In genomic region chr16:67656344-67657016, GRCh38 we compare ENCODE assay signal across 1 cellular context.
TF ChIP-seq lines count a peak whose summit lies in the region.

No MANE protein-coding gene starts in this region.

TF ChIP-seq in HepG2, 621 proteins besides CTCF, POLR2A, EP300 and RAD21:
- no peak for TF ChIP-seq FOSL2 (CRISPR knock-in tag; IDR thresholded peaks at IDR 0.05)
- no peak for TF ChIP-seq ZEB1 (IDR thresholded peaks at IDR 0.05; ENCODE audit: insufficient replicate concordance, low read depth)
- no peak for TF ChIP-seq ZNF431 (CRISPR knock-in tag; IDR thresholded peaks at IDR 0.05; ENCODE audit: borderline replicate concordance, low read depth)
- TF ChIP-seq HINFP (CRISPR knock-in tag; IDR thresholded peaks at IDR 0.05; ENCODE audit: low read depth), result no peak
- TF ChIP-seq AGO2 (optimal IDR thresholded peaks at IDR 0.05; ENCODE audit: low read depth, low read length), result peak; percentile 79
- no peak for TF ChIP-seq UBTF (CRISPR knock-in tag; IDR thresholded peaks at IDR 0.05)
- TF ChIP-seq ZNF343 (CRISPR knock-in tag; IDR thresholded peaks at IDR 0.05), result no peak
- no peak for TF ChIP-seq ZNF713 (CRISPR knock-in tag; IDR thresholded peaks at IDR 0.05)
- 0 out of 2 replicates have a peak, but pooled peaks have one; percentile 19 for TF ChIP-seq POLR2G (IDR thresholded peaks at IDR 0.05; ENCODE audit: low read depth, low read length)
- TF ChIP-seq AHDC1 (CRISPR knock-in tag; IDR thresholded peaks at IDR 0.05; ENCODE audit: borderline replicate concordance), result no peak
- TF ChIP-seq ZNF24 (IDR thresholded peaks at IDR 0.05), result no peak
TF ChIP-seq in HepG2: peak in this region for 2.
